8 cellular contexts compared by ENCODE assay signal in the genomic region with DNA sequence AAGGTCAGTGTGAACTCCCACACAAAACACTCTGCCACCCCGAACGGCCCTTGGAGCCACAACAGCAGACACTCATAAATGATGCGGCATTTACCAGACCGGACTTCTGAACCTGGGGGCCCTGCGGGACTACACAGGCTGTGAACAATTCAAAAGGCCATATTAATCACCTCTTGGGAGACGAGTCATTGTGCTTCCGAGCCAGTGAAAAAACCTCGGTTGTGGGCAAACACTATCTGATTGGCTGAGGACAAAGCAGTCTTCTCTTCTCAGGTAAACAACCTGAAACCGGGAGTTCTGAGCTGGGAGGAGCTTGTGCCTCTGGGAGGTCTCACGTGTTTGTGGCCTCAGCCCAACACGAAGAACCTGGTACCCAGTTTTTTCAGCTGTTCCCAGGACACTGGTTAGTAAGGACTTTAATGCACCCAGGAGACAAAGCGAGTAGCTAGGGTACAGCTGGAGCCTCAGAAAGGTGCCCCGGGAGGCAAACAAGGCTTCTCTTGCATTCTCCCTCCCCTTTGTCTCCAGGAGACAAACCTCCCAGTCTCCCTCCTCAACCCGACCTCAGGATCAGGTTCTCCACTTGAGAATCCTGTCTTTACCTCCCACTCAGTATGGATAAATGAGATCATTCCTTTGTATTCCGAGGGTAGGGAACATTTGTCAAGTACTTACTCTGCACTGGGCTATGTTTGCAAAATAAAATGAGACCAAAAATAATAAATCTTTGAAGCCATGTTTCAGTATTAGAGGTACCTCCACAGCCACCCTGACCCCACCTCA. TPM values are rescaled to one million over a fixed set of nuclear protein-coding genes. Genes with fewer than 3 reads are reported as not detected.
DNase-seq lines count a peak whose midpoint lies in the region; ATAC-seq and TF ChIP-seq lines count a peak whose summit lies in the region.

No MANE protein-coding gene starts in this region.

- no peak for TF ChIP-seq CTCF in breast epithelium (IDR thresholded peaks at IDR 0.05)

- H3K9me3 ChIP-seq in breast epithelium (no peaks in the 10 kb centered on the region), neuron (ENCODE audit: low read length) (no peaks in the 10 kb centered on the region)

- H3K4me1 ChIP-seq in breast epithelium (peaks cover 0 to 15% of the 10 kb centered on the region in 2 donors), neuron (ENCODE audit: insufficient read depth, low read length) (peaks cover 23% of the 10 kb centered on the region)

- intact Hi-C loops in breast epithelium (cut with DNase I; ENCODE audit: low total_unique reads): loop anchor here (1.0 kb wide), 1 partner anchor 36 kb away; no protein-coding TSS in a partner anchor

- H3K4me3 ChIP-seq in breast epithelium (peak overlapping the region in 1 of 3 donors; percentile 33), neuron (ENCODE audit: low read length) (no peak overlapping the region)

- no peak for ATAC-seq in HG03432 (IDR thresholded peaks at IDR 0.05; ENCODE audit: unreplicated experiment)

- H3K27me3 ChIP-seq in breast epithelium (no peaks in the 10 kb centered on the region), neuron (ENCODE audit: insufficient read depth, low read length) (no peaks in the 10 kb centered on the region)

- peak overlapping the region; percentile 45 for H2AFZ ChIP-seq in neuron (ENCODE audit: low read depth, low read length)

- DNase-seq in ELR (ENCODE audit: low read depth) (peak; percentile 73), NCI-H2029 (lab: John Stamatoyannopoulos, UW) (peak; percentile 98), breast epithelium (ENCODE audit: low spot score in 2 of 2) (peak in 1 of 2 donors; percentile 42), C1 segment of cervical spinal cord (lab: John Stamatoyannopoulos, UW) (no peak), A172 (ENCODE audit: low spot score) (no peak)
- DNase-seq in stimulated activated CD4-positive, alpha-beta T cell treated with anti-CD3 and anti-CD28 coated beads, Interleukin-4, amount 100 ng/mL, for 24 hours: no peak

- H3K27ac ChIP-seq in breast epithelium: peak overlapping the region; percentile 34 to 54

- H3K36me3 ChIP-seq in breast epithelium: no peaks in the 10 kb centered on the region
- H3K36me3 ChIP-seq in neuron (ENCODE audit: insufficient read depth, low read length): no peaks in the 10 kb centered on the region

- no peak for TF ChIP-seq POLR2A in breast epithelium (IDR thresholded peaks at IDR 0.05)

RNA-seq across cellular contexts. Expression of a gene that starts 35.2 kb away (rescaled TPM):
- total RNA-seq in breast epithelium: 100 to 1,000 TPM in 2 of 3 donors, 10 to 100 TPM in 1; 60.3 to 267 (median 117) TPM
- total RNA-seq in A172 (2014; rRNA removed; shearing (Covaris generic)): 0.31 and 0.36 TPM in 2 replicates

Comparison
In these comparisons a context has a peak if more than half of its experiments do, and no peak if none do; other contexts are left out.
1. DNase-seq: peak in ELR (single experiment) and NCI-H2029 (single experiment); none in stimulated activated CD4-positive, alpha-beta T cell treated with anti-CD3 and anti-CD28 coated beads, Interleukin-4, amount 100 ng/mL, for 24 hours (single experiment), C1 segment of cervical spinal cord (0 of 14) and A172 (single experiment).
2. RNA of a gene that starts 35.2 kb away (total RNA-seq): 60.3 to 267 TPM in breast epithelium; 0.31 to 0.36 TPM in A172; every median in the first group is over 10 times any median in the second.